ENCODE assay signal across 13 cellular contexts in the genomic region with DNA sequence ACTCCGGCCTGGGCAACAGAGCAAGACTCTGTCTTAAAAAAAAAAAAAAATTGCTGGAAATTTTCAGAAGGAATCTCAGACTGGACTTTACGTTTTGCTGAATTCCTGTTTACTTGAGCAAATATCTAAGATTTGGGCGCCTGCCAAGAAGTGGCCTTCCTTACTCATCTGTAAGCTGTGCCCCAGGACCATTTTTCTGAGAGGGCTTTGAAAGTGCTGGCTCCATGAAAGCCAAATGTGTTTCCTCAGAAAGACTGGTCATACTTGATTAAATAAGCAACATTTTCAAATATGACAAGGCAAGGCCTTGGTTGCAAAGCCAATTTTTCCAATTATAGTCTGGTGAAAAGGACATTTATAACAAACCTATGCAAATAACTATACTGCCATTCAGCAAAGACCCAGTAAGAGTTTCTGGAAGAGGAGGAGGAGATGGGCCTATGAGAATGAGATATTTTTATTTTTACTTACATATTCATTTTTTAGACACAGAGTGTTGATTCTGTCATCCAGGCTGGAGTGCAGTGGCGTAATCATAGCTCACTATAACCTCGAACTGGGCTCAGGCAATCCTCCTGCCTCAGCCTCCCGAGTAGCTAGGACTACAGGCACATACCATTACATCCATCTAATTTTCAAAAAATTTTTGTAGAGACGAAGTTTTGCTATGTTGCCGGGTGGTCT. TPM values are rescaled to one million over a fixed set of nuclear protein-coding genes. Genes with fewer than 3 reads are reported as not detected.
DNase-seq lines count a peak whose midpoint lies in the region; FAIRE-seq and TF ChIP-seq lines count a peak whose summit lies in the region.
"Had no signal": no experiment of that assay in that cellular context is flagged by ENCODE, and none has a peak within 500 bp of the region (broad histone marks: within the 10 kb centered on the region; RNA-seq: fewer than 3 reads in every experiment).

No MANE protein-coding gene starts in this region.

- no peak overlapping the region for H2AFZ ChIP-seq in osteoblast (ENCODE audit: low read length)

- TF ChIP-seq CTCF in chondrocyte (IDR thresholded peaks at IDR 0.05) (no peak), osteoblast (IDR thresholded peaks at IDR 0.05; ENCODE audit: extremely low read depth, low read depth, low read length) (no peak), kidney (IDR thresholded peaks at IDR 0.05; ENCODE audit: borderline replicate concordance, extremely low read depth, insufficient read depth) (no peak)

- DNase-seq in Caki2 (ENCODE audit: low read depth), result peak; percentile 52
- peak; percentile 8 for DNase-seq in NCI-H69 (lab: John Stamatoyannopoulos, UW)
- DNase-seq in chondrocyte (ENCODE audit: low spot score), result no peak
- peak; percentile 69 for DNase-seq in osteoblast (ENCODE audit: insufficient read length, low spot score, missing footprints)
- no peak for DNase-seq in kidney
- no peak for DNase-seq in stimulated activated CD8-positive, alpha-beta memory T cell treated with anti-CD3 and anti-CD28 coated beads, Interleukin-4, amount 100 ng/mL, for 48 hours
- no peak for DNase-seq in effector CD8-positive, alpha-beta T cell (lab: John Stamatoyannopoulos, UW)
- DNase-seq in activated CD4-positive, alpha-beta T cell treated with anti-CD3 and anti-CD28 coated beads for 1 hour, result no peak
- DNase-seq: activated effector memory CD4-positive, alpha-beta T cell treated with anti-CD3 and anti-CD28 coated beads, Interleukin-2, amount 50 U/mL, for 16 hours; COR-L47; effector CD4-positive, alpha-beta T cell; NCI-H2227 treated with DMSO at 0.1 percent for 48 hours had no signal

- H3K4me3 Mint-ChIP-seq in chondrocyte (ENCODE audit: unreplicated experiment), result no peak overlapping the region

- intact Hi-C loops in kidney (cut with DNase I), result no loop called here

- no peaks in the 10 kb centered on the region for H3K27me3 Mint-ChIP-seq in chondrocyte (ENCODE audit: low read depth)

- H3K27ac ChIP-seq in osteoblast (ENCODE audit: low read depth, low read length), result no peak overlapping the region
- no peak overlapping the region for H3K27ac ChIP-seq in kidney (ENCODE audit: low read depth in 2 of 2, low read length in 2 of 2)
- H3K27ac ChIP-seq: SJCRH30 had no signal

- no peaks in the 10 kb centered on the region for H3K79me2 ChIP-seq in osteoblast (ENCODE audit: insufficient read depth, low read length)

- H3K27ac Mint-ChIP-seq in chondrocyte (ENCODE audit: unreplicated experiment), result peak overlapping the region; percentile 75

- in situ Hi-C loops in Caki2 (cut with HindIII; ENCODE audit: low pct_unique_long_range_greater_than_20kb, low sequenced_read_pairs), result no loop called here

- no peak overlapping the region for H3K4me2 ChIP-seq in osteoblast (ENCODE audit: insufficient read depth, low read length)

- H3K9me3 ChIP-seq in osteoblast (ENCODE audit: low read depth, low read length), result no peaks in the 10 kb centered on the region
- H3K9me3 ChIP-seq in kidney (ENCODE audit: control insufficient read depth in 1 of 2, low read length in 2 of 2), result no peaks in the 10 kb centered on the region
- H3K9me3 ChIP-seq: SJCRH30 had no signal

- H3K4me1 ChIP-seq in osteoblast (ENCODE audit: insufficient read depth, low read length) (no peaks in the 10 kb centered on the region), kidney (ENCODE audit: control insufficient read depth in 1 of 2, insufficient read depth in 1 of 2, low read depth in 1 of 2, low read length in 2 of 2) (no peaks in the 10 kb centered on the region)
- H3K4me1 ChIP-seq: SJCRH30 had no signal

- H3K9ac ChIP-seq in kidney (ENCODE audit: low read length in 2 of 2), result no peak overlapping the region

- H3K4me1 Mint-ChIP-seq in chondrocyte (ENCODE audit: low read depth), result peaks cover 36% of the 10 kb centered on the region

- no peak for FAIRE-seq in kidney (lab: Jason Lieb, UNC)

- no peaks in the 10 kb centered on the region for H3K9me3 Mint-ChIP-seq in chondrocyte (ENCODE audit: low read depth)

- H3K36me3 Mint-ChIP-seq in chondrocyte (ENCODE audit: low read depth), result no peaks in the 10 kb centered on the region

- H3K4me3 ChIP-seq in osteoblast (ENCODE audit: insufficient read depth, low read length), result no peak overlapping the region
- H3K4me3 ChIP-seq in kidney (ENCODE audit: low read length in 2 of 2), result no peak overlapping the region
- H3K4me3 ChIP-seq: SJCRH30 had no signal

- no peaks in the 10 kb centered on the region for H3K27me3 ChIP-seq in osteoblast (ENCODE audit: insufficient read depth, low read length)
- H3K27me3 ChIP-seq: SJCRH30 had no signal

- H3K36me3 ChIP-seq in osteoblast (ENCODE audit: insufficient read depth, low read length) (no peaks in the 10 kb centered on the region), kidney (ENCODE audit: control insufficient read depth in 1 of 2, insufficient read depth in 2 of 2, low read length in 2 of 2) (no peaks in the 10 kb centered on the region)
- H3K36me3 ChIP-seq: SJCRH30 had no signal

- H4K20me1 ChIP-seq in osteoblast (ENCODE audit: insufficient read depth, low read length), result no peaks in the 10 kb centered on the region

RNA-seq across cellular contexts. Expression of gene HTR1D, which starts 56.3 kb away (rescaled TPM):
- 0.52 and 1.5 TPM in 2 replicates for total RNA-seq in Caki2 (2014; rRNA removed; shearing (Covaris generic); ENCODE audit: low replicate concordance)
- total RNA-seq in chondrocyte, result 2.1 to 3.7 TPM (median 2.3 TPM) in 3 replicates
- under 0.01 TPM in 1 of 2 replicates, not detected in the other for total RNA-seq in osteoblast
- total RNA-seq in kidney, result 0.09 TPM
- not detected for polyA plus RNA-seq in kidney (ENCODE audit: insufficient read depth, low read depth, low replicate concordance)
- total RNA-seq: SJCRH30 had no signal

Comparison
In these comparisons a context has a peak if more than half of its experiments do, and no peak if none do; other contexts are left out.
1. DNase-seq: peak in Caki2 (single experiment), NCI-H69 (single experiment) and osteoblast (single experiment); none in chondrocyte (single experiment), kidney (single experiment), stimulated activated CD8-positive, alpha-beta memory T cell treated with anti-CD3 and anti-CD28 coated beads, Interleukin-4, amount 100 ng/mL, for 48 hours (single experiment), effector CD8-positive, alpha-beta T cell (single experiment) and activated CD4-positive, alpha-beta T cell treated with anti-CD3 and anti-CD28 coated beads for 1 hour (single experiment).